In the genomic region with DNA sequence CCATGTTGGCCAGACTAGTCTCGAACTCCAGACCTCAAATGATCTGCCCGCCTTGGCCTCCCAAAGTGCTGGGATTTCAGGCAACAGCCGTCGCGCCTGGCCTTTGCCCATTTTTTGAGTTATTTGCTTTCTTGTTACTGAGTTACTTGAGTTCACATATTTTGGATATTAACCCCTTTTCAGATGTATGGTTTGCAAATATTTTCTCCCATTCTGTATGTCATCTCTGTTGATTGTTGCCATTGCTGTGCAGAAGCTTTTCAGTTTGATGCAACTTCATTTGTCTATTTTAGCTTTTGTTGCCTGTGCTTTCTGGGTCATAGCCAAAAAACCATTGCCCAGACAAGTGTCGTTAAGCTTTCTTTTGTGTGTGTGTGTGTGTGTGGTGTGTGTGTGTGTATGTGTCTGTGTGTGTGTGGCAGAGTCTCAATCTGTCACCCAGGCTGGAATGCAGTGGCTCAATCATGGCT, we compare ENCODE assay signal across 1 cellular context.
TF ChIP-seq lines count a peak whose summit lies in the region.

No MANE protein-coding gene starts in this region.

TF ChIP-seq in K562, 482 proteins besides CTCF, POLR2A, EP300 and RAD21:
- TF ChIP-seq, protein P1, sequence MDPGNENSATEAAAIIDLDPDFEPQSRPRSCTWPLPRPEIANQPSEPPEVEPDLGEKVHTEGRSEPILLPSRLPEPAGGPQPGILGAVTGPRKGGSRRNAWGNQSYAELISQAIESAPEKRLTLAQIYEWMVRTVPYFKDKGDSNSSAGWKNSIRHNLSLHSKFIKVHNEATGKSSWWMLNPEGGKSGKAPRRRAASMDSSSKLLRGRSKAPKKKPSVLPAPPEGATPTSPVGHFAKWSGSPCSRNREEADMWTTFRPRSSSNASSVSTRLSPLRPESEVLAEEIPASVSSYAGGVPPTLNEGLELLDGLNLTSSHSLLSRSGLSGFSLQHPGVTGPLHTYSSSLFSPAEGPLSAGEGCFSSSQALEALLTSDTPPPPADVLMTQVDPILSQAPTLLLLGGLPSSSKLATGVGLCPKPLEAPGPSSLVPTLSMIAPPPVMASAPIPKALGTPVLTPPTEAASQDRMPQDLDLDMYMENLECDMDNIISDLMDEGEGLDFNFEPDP (CRISPR knock-in tag; IDR thresholded peaks at IDR 0.05), result no peak
- TF ChIP-seq KAT2B (IDR thresholded peaks at IDR 0.05; ENCODE audit: low read depth, low read length) (no peak), NFIC (IDR thresholded peaks at IDR 0.05) (peak; percentile 43)
